ENCODE assay signal across 1 cellular context in genomic region chr11:61297741-61298140, GRCh38.
TF ChIP-seq lines count a peak whose summit lies in the region.

No MANE protein-coding gene starts in this region.

TF ChIP-seq in HepG2, 621 proteins besides CTCF, POLR2A, EP300 and RAD21 (continues in another document):
- TF ChIP-seq SOX5 (CRISPR knock-in tag; IDR thresholded peaks at IDR 0.05; ENCODE audit: borderline replicate concordance) (0 out of 2 replicates have a peak, but pooled peaks have one; percentile 28), MBNL3 (CRISPR knock-in tag; conservative IDR thresholded peaks at IDR 0.05) (no peak), FOXJ3 (CRISPR knock-in tag; IDR thresholded peaks at IDR 0.05; ENCODE audit: borderline replicate concordance) (no peak), ZNF572 (CRISPR knock-in tag; IDR thresholded peaks at IDR 0.05) (no peak), ZNF260 (CRISPR knock-in tag; IDR thresholded peaks at IDR 0.05; ENCODE audit: borderline replicate concordance, low read depth) (no peak), KDM5A (IDR thresholded peaks at IDR 0.05; ENCODE audit: borderline replicate concordance, low read length) (no peak), EED (CRISPR knock-in tag; IDR thresholded peaks at IDR 0.05) (no peak), KAT7 (CRISPR knock-in tag; IDR thresholded peaks at IDR 0.05; ENCODE audit: borderline replicate concordance) (no peak), KLF9 (CRISPR knock-in tag; IDR thresholded peaks at IDR 0.05; ENCODE audit: low read depth) (no peak), POLR2G (IDR thresholded peaks at IDR 0.05; ENCODE audit: low read depth, low read length) (no peak; the same call in 1 of the 2 replicates), TRIM24 (CRISPR knock-in tag; IDR thresholded peaks at IDR 0.05) (no peak), ZNF557 (CRISPR knock-in tag; IDR thresholded peaks at IDR 0.05) (no peak), RFX5 (IDR thresholded peaks at IDR 0.05; ENCODE audit: low read depth, low read length) (no peak), SOX13 (IDR thresholded peaks at IDR 0.05) (no peak), SOX13 (CRISPR knock-in tag; conservative IDR thresholded peaks at IDR 0.05 in 1 of 2, IDR thresholded peaks at IDR 0.05 in 1 of 2) (peak in 1 of 2 experiments; percentile 23; a peak in 1 of 4 replicates), PHF5A (CRISPR knock-in tag; IDR thresholded peaks at IDR 0.05; ENCODE audit: low read depth, unreplicated experiment) (no peak), ZBTB44 (CRISPR knock-in tag; IDR thresholded peaks at IDR 0.05) (no peak), HINFP (CRISPR knock-in tag; IDR thresholded peaks at IDR 0.05; ENCODE audit: low read depth) (no peak), PAWR (CRISPR knock-in tag; IDR thresholded peaks at IDR 0.05; ENCODE audit: borderline replicate concordance) (no peak), DNMT1 (CRISPR knock-in tag; IDR thresholded peaks at IDR 0.05) (no peak), ZNF362 (CRISPR knock-in tag; IDR thresholded peaks at IDR 0.05; ENCODE audit: borderline replicate concordance) (no peak), NR0B2 (CRISPR knock-in tag; IDR thresholded peaks at IDR 0.05) (no peak), MAFK (conservative IDR thresholded peaks at IDR 0.05 in 1 of 2, IDR thresholded peaks at IDR 0.05 in 1 of 2; ENCODE audit: low read length in 2 of 2) (0 out of 4 replicates have a peak, but pooled peaks of 1 of the 2 experiments have one; percentile 7), ZNF773 (CRISPR knock-in tag; IDR thresholded peaks at IDR 0.05; ENCODE audit: borderline replicate concordance) (no peak), RARG (CRISPR knock-in tag; IDR thresholded peaks at IDR 0.05; ENCODE audit: low read depth) (no peak), FOSL2 (CRISPR knock-in tag; IDR thresholded peaks at IDR 0.05) (peak; percentile 58), DRAP1 (CRISPR knock-in tag; IDR thresholded peaks at IDR 0.05) (no peak), ARID5B (CRISPR knock-in tag; IDR thresholded peaks at IDR 0.05) (no peak), MTA3 (CRISPR knock-in tag; IDR thresholded peaks at IDR 0.05) (no peak), SAP130 (CRISPR knock-in tag; IDR thresholded peaks at IDR 0.05; ENCODE audit: low read depth) (peak; percentile 63; the same call in 1 of the 2 replicates), ZNF777 (CRISPR knock-in tag; IDR thresholded peaks at IDR 0.05) (no peak), DMTF1 (CRISPR knock-in tag; IDR thresholded peaks at IDR 0.05) (no peak), HBP1 (CRISPR knock-in tag; IDR thresholded peaks at IDR 0.05; ENCODE audit: low read depth) (no peak), ZBTB3 (CRISPR knock-in tag; IDR thresholded peaks at IDR 0.05; ENCODE audit: borderline replicate concordance, low read depth) (no peak), TMF1 (CRISPR knock-in tag; IDR thresholded peaks at IDR 0.05; ENCODE audit: low read depth) (no peak), ZHX2 (IDR thresholded peaks at IDR 0.05; ENCODE audit: low read depth) (no peak), ZHX2 (CRISPR knock-in tag; IDR thresholded peaks at IDR 0.05; ENCODE audit: borderline replicate concordance) (no peak), ZFP37 (CRISPR knock-in tag; IDR thresholded peaks at IDR 0.05; ENCODE audit: borderline replicate concordance) (no peak), ZFP1 (CRISPR knock-in tag; IDR thresholded peaks at IDR 0.05) (no peak), JUNB (CRISPR knock-in tag; IDR thresholded peaks at IDR 0.05; ENCODE audit: borderline replicate concordance) (no peak), PBX3 (CRISPR knock-in tag; IDR thresholded peaks at IDR 0.05; ENCODE audit: borderline replicate concordance) (no peak), MXD4 (CRISPR knock-in tag; IDR thresholded peaks at IDR 0.05) (no peak)
